ENCODE assay signal across 19 cellular contexts in genomic region chr14:79090781-79091180, GRCh38.
DNase-seq lines count a peak whose midpoint lies in the region; ATAC-seq lines count a peak whose summit lies in the region.
"Had no signal": no experiment of that assay in that cellular context is flagged by ENCODE, and none has a peak within 500 bp of the region (broad histone marks: within the 10 kb centered on the region; RNA-seq: fewer than 3 reads in every experiment).

No MANE protein-coding gene starts in this region.

- no peaks in the 10 kb centered on the region for H3K9me3 Mint-ChIP-seq in activated T-helper 17 cell treated with anti-CD3 and anti-CD28 coated beads, Interleukin-2, amount 50 U/mL, for 72 hours
- H3K9me3 Mint-ChIP-seq: CD4-positive, alpha-beta T cell had no signal

- H3K4me1 Mint-ChIP-seq in activated T-helper 17 cell treated with anti-CD3 and anti-CD28 coated beads, Interleukin-2, amount 50 U/mL, for 72 hours = no peaks in the 10 kb centered on the region

- no peak for ATAC-seq in activated T-helper 17 cell treated with anti-CD3 and anti-CD28 coated beads, Interleukin-2, amount 50 U/mL, for 72 hours (replicated peaks)
- ATAC-seq in HG03025 (IDR thresholded peaks at IDR 0.05; ENCODE audit: low FRiP score, unreplicated experiment) = no peak
- no peak for ATAC-seq in HG02885 (IDR thresholded peaks at IDR 0.05; ENCODE audit: poor library complexity, unreplicated experiment)
- ATAC-seq: Panc1, SK-N-SH treated with all-trans-retinoic acid at 6 μM for 48 hours had no signal

- no peaks in the 10 kb centered on the region for H3K36me3 Mint-ChIP-seq in activated T-helper 17 cell treated with anti-CD3 and anti-CD28 coated beads, Interleukin-2, amount 50 U/mL, for 72 hours (ENCODE audit: low read depth)

- H3K4me3 Mint-ChIP-seq in activated T-helper 17 cell treated with anti-CD3 and anti-CD28 coated beads, Interleukin-2, amount 50 U/mL, for 72 hours = no peak overlapping the region
- H3K4me3 Mint-ChIP-seq: CD4-positive, alpha-beta T cell had no signal

- DNase-seq in COLO829 (ENCODE audit: low spot score) = peak; percentile 8
- peak; percentile 47 for DNase-seq in NCI-H69 (lab: John Stamatoyannopoulos, UW)
- peak; percentile 70 for DNase-seq in foreskin melanocyte
- peak; percentile 11 for DNase-seq in pons (ENCODE audit: low spot score)
- no peak for DNase-seq in CD1c-positive myeloid dendritic cell (ENCODE audit: extremely low spot score)
- DNase-seq: Caco-2; CD4-positive, alpha-beta T cell; DND-41; Karpas-422; NCI-H1694; NCI-H510A; NCI-H748 treated with DMSO at 0.1 percent for 48 hours; NK-92 treated with Interleukin-12 subunit alpha and Interleukin-12 subunit beta, amount 100 ng/mL, for 24 hours; SIG-M5 had no signal

- H3K27ac Mint-ChIP-seq in activated T-helper 17 cell treated with anti-CD3 and anti-CD28 coated beads, Interleukin-2, amount 50 U/mL, for 72 hours = no peak overlapping the region
- H3K27ac Mint-ChIP-seq: CD4-positive, alpha-beta T cell had no signal

- no peaks in the 10 kb centered on the region for H3K27me3 Mint-ChIP-seq in activated T-helper 17 cell treated with anti-CD3 and anti-CD28 coated beads, Interleukin-2, amount 50 U/mL, for 72 hours
